In genomic region chr19:17346109-17346671, GRCh38 we compare ENCODE assay signal across 8 cellular contexts. TPM values are rescaled to one million over a fixed set of nuclear protein-coding genes. Genes with fewer than 3 reads are reported as not detected.
DNase-seq lines count a peak whose midpoint lies in the region; ATAC-seq and TF ChIP-seq lines count a peak whose summit lies in the region.

No MANE protein-coding gene starts in this region.

- no peaks in the 10 kb centered on the region; the same call in 1 of the 2 replicates for H3K36me3 ChIP-seq in GM06990 (ENCODE audit: control insufficient read depth, insufficient read depth, low read length)
- peaks cover 0 to 12% of the 10 kb centered on the region in 2 donors for H3K36me3 ChIP-seq in psoas muscle (ENCODE audit: insufficient read depth in 1 of 2, low read depth in 1 of 2)

- CTCF ChIA-PET in activated naive CD4-positive, alpha-beta T cell treated with anti-CD3 and anti-CD28 coated beads, Interleukin-2, amount 10 ng/mL, durations not matched to agents 7 days and 5 days (lab: Charles Lee): interaction anchor here (0.9 to 5.8 kb wide), 6 partner anchors 10 to 120 kb away, joined by 4 to 44 read pairs (median 6); no protein-coding TSS in a partner anchor

- in situ Hi-C loops in KBM-7 (cut with MboI; ENCODE audit: low pct_unique_long_range_greater_than_20kb, low sequenced_read_pairs): no loop called here

- intact Hi-C loops in cardiac septum (cut with DNase I): loop anchor here (1.0 to 5.0 kb wide), 2 partner anchors 40 to 121 kb away; no protein-coding TSS in a partner anchor
- intact Hi-C loops in psoas muscle (cut with DNase I): loop anchor here (1.0 to 5.0 kb wide), 2 partner anchors 40 to 121 kb away; no protein-coding TSS in a partner anchor

- H3K4me1 ChIP-seq in psoas muscle: peaks cover 26% of the 10 kb centered on the region

- H3K36me3 Mint-ChIP-seq in activated naive CD4-positive, alpha-beta T cell treated with anti-CD3 and anti-CD28 coated beads, Interleukin-2, amount 10 ng/mL, durations not matched to agents 7 days and 5 days: peaks cover 3% of the 10 kb centered on the region

- peak; percentile 88 for DNase-seq in GM06990 (ENCODE audit: extremely low read depth, insufficient read length)
- DNase-seq in KBM-7: peak; percentile 83
- DNase-seq in activated naive CD4-positive, alpha-beta T cell treated with anti-CD3 and anti-CD28 coated beads, Interleukin-2, amount 10 ng/mL, durations not matched to agents 7 days and 5 days: peak; percentile 85
- DNase-seq in cardiac septum (ENCODE audit: low spot score): peak; percentile 89
- DNase-seq in psoas muscle: peak; percentile 77 to 85

- H3K4me3 ChIP-seq in GM06990 (replicated peaks; ENCODE audit: low read depth, low read length): no peak overlapping the region
- H3K4me3 ChIP-seq in psoas muscle: no peak overlapping the region

- peaks cover 42% of the 10 kb centered on the region for H3K27me3 Mint-ChIP-seq in activated naive CD4-positive, alpha-beta T cell treated with anti-CD3 and anti-CD28 coated beads, Interleukin-2, amount 10 ng/mL, durations not matched to agents 7 days and 5 days

- H3K27ac Mint-ChIP-seq in activated naive CD4-positive, alpha-beta T cell treated with anti-CD3 and anti-CD28 coated beads, Interleukin-2, amount 10 ng/mL, durations not matched to agents 7 days and 5 days: no peak overlapping the region

- peak overlapping the region; percentile 65 for H3K27ac ChIP-seq in psoas muscle

- ATAC-seq in SK-N-SH treated with all-trans-retinoic acid at 6 μM for 48 hours: peak; percentile 95
- peak; percentile 78 to 94 (median 86) for ATAC-seq in psoas muscle
- ATAC-seq in GM19452 (IDR thresholded peaks at IDR 0.05; ENCODE audit: unreplicated experiment): no peak
- ATAC-seq in GM21390 (IDR thresholded peaks at IDR 0.05; ENCODE audit: unreplicated experiment): no peak

- H3K4me3 Mint-ChIP-seq in activated naive CD4-positive, alpha-beta T cell treated with anti-CD3 and anti-CD28 coated beads, Interleukin-2, amount 10 ng/mL, durations not matched to agents 7 days and 5 days: no peak overlapping the region

- no peaks in the 10 kb centered on the region for H3K9me3 Mint-ChIP-seq in activated naive CD4-positive, alpha-beta T cell treated with anti-CD3 and anti-CD28 coated beads, Interleukin-2, amount 10 ng/mL, durations not matched to agents 7 days and 5 days

- TF ChIP-seq CTCF in GM06990 (IDR thresholded peaks at IDR 0.05; ENCODE audit: insufficient read depth, low read length, poor library complexity, severe bottlenecking) (peak; percentile 91), psoas muscle (IDR thresholded peaks at IDR 0.05) (peak; percentile 98)

- H3K27me3 ChIP-seq in GM06990 (replicated peaks; ENCODE audit: control insufficient read depth, insufficient read depth, low read length) (no peaks in the 10 kb centered on the region), psoas muscle (ENCODE audit: insufficient read depth in 3 of 3, low read length in 2 of 3) (no peaks in the 10 kb centered on the region)

- no peaks in the 10 kb centered on the region for H3K9me3 ChIP-seq in psoas muscle

- H3K4me1 Mint-ChIP-seq in activated naive CD4-positive, alpha-beta T cell treated with anti-CD3 and anti-CD28 coated beads, Interleukin-2, amount 10 ng/mL, durations not matched to agents 7 days and 5 days: peaks cover 19% of the 10 kb centered on the region

- WGBS in psoas muscle, 3 donors: 13 to 18% (median 14%) methylated on average over 24 of the region's 24 CpGs

TF ChIP-seq in SK-N-SH treated with all-trans-retinoic acid at 6 μM for 48 hours, 23 proteins besides CTCF, POLR2A, EP300 and RAD21:
- TF ChIP-seq ZNF70 (CRISPR knock-in tag; IDR thresholded peaks at IDR 0.05) (peak; percentile 88), ISL1 (CRISPR knock-in tag; IDR thresholded peaks at IDR 0.05) (no peak), SNAI2 (CRISPR knock-in tag; IDR thresholded peaks at IDR 0.05) (no peak), POU6F1 (CRISPR knock-in tag; IDR thresholded peaks at IDR 0.05; ENCODE audit: borderline replicate concordance, low read depth) (no peak)

RNA-seq across cellular contexts. Expression of gene GTPBP3, which starts 8.8 kb away (rescaled TPM):
- total RNA-seq in cardiac septum (9.8 TPM), psoas muscle (10 to 100 TPM in 3 of 4 donors, 1 to 10 TPM in 1; 9.6 to 11.0 (median 10.5) TPM)
- polyA plus RNA-seq in psoas muscle: 10 to 100 TPM in 1 of 3 donors, 1 to 10 TPM in 2; 6.2 to 16.5 (median 8.8) TPM

RNA-seq across cellular contexts. Expression of gene ANO8, which starts 11.5 kb away (rescaled TPM):
- total RNA-seq in cardiac septum: 7.3 TPM
- total RNA-seq in psoas muscle: 10 to 100 TPM; 11.8 to 14.3 (median 12.9) TPM
- polyA plus RNA-seq in psoas muscle: 10 to 100 TPM in 1 of 3 donors, 1 to 10 TPM in 2; 1.5 to 13.0 (median 4.3) TPM

RNA-seq across cellular contexts. Expression of gene PLVAP, which starts 31.0 kb away (rescaled TPM):
- total RNA-seq in cardiac septum (32.8 TPM), psoas muscle (10 to 100 TPM; 16.0 to 23.7 (median 16.3) TPM)
- 10 to 100 TPM in 2 of 3 donors, 1 to 10 TPM in 1; 6.5 to 46.0 (median 14.5) TPM for polyA plus RNA-seq in psoas muscle

RNA-seq across cellular contexts. Expression of gene DDA1, which starts 36.8 kb away (rescaled TPM):
- total RNA-seq in cardiac septum (38.8 TPM), psoas muscle (10 to 100 TPM; 21.5 to 35.4 (median 27.9) TPM)
- polyA plus RNA-seq in psoas muscle: 10 to 100 TPM; 47.2 to 90.4 (median 75.0) TPM

RNA-seq across cellular contexts. Expression of gene MRPL34, which starts 40.5 kb away (rescaled TPM):
- total RNA-seq in cardiac septum (136 TPM), psoas muscle (100 to 1,000 TPM; 105 to 217 (median 139) TPM)
- polyA plus RNA-seq in psoas muscle: 100 to 1,000 TPM; 330 to 558 (median 365) TPM

Comparison
In these comparisons a context has a peak if more than half of its experiments do, and no peak if none do; other contexts are left out.
1. ATAC-seq: peak in SK-N-SH treated with all-trans-retinoic acid at 6 μM for 48 hours (single experiment) and psoas muscle (4 of 4); none in GM19452 (single experiment) and GM21390 (single experiment).
2. Peak in every context shown above with its lines, with median percentiles within 50 percentile points of each other: DNase-seq.